ENCODE assay signal across 8 cellular contexts in the genomic region with DNA sequence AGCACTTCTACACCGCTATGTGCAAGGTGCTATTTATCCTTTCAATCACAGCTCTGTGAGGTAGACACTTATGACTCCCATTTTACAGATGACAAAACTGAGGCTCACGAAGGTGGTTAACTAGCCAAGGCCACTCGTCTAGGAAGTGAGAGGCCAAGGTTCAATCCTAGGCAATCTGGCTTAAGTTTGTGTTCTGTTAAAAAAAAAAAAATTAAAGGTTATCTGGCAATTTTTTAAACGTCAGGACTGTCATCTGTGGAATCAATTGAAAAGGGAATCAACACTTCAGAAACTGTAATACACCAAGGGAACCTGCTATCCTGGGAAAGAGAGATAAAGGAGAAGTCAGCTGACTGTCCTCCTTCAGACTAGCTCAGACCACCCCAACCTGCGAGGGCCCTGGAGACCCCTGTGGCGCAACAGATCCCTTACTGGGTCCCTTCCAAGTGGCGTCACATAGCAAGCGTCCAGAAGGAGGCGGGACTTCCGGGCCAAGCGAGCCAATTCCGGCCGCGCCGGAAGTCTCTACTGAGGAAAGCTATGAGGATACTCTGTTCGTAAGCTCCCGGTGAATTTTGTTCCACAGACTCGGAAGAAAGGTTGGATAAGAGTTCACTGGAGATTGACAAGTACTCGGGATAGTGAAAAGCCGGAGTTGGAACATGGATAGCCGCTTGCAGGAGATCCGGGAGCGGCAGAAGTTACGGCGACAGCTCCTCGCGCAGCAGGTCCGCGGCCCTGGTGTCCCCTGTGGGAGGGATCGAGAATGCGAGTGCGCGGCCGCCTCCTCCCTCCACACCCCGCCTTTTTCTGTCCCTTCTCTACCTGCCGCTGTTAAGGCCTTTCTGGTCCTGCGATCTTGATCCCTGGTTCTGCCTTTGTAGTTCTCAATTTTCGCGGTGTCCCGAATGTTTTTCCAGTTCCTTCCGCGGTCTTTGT. TPM values are rescaled to one million over a fixed set of nuclear protein-coding genes. Genes with fewer than 3 reads are reported as not detected.
A peak's percentile ranks its signal among the peaks of the same experiment; 100 is the strongest.
DNase-seq lines count a peak whose midpoint lies in the region; ATAC-seq and TF ChIP-seq lines count a peak whose summit lies in the region.

METTL14 (plus strand) TSS at position 520 of the 939 bp plus-strand sequence; CDS start at position 663, 143 bp downstream.

- DNase-seq in NCI-H1694 (lab: John Stamatoyannopoulos, UW) = peak; percentile 77
- DNase-seq in T-helper 2 cell treated with Interferon-gamma antibody and Interleukin-4, amounts not matched to agents 5 μg/mL and 100 μg/mL, for 36 hours (ENCODE audit: low spot score) = peak; percentile 88
- DNase-seq in ascending aorta (ENCODE audit: low spot score in 2 of 2) = peak; percentile 74 to 97
- DNase-seq in hepatic stellate cell (ENCODE audit: low spot score) = peak; percentile 69
- DNase-seq in aorta = peak; percentile 93 to 97

- H3K4me1 Mint-ChIP-seq in T-helper 2 cell treated with Interferon-gamma antibody and Interleukin-4, amounts not matched to agents 5 μg/mL and 100 μg/mL, for 36 hours (ENCODE audit: low read depth) = peaks cover 22% of the 10 kb centered on the region

- WGBS in aorta, 2 donors = 4 to 5% methylated on average over 42 of the region's 42 CpGs

- H3K4me1 ChIP-seq in ascending aorta = peaks cover 0 to 10% of the 10 kb centered on the region in 2 donors
- H3K4me1 ChIP-seq in rectal smooth muscle tissue (ENCODE audit: control insufficient read depth, insufficient read depth, low read length) = peaks cover 8% of the 10 kb centered on the region
- H3K4me1 ChIP-seq in aorta (ENCODE audit: control insufficient read depth in 1 of 2, insufficient read depth in 2 of 2, low read length in 2 of 2) = peaks cover 0 to 5% of the 10 kb centered on the region in 2 donors

- peaks cover 22 to 24% of the 10 kb centered on the region in 2 donors for H3K36me3 ChIP-seq in ascending aorta
- H3K36me3 ChIP-seq in rectal smooth muscle tissue (ENCODE audit: control insufficient read depth, insufficient read depth, low read length) = peaks cover 8% of the 10 kb centered on the region
- H3K36me3 ChIP-seq in aorta (ENCODE audit: control insufficient read depth in 1 of 2, insufficient read depth in 2 of 2, low read length in 1 of 2) = no peaks in the 10 kb centered on the region

- intact Hi-C loops in ascending aorta (cut with DNase I) (loop anchor here (2.0 kb wide), 2 partner anchors 94 to 406 kb away; no protein-coding TSS in a partner anchor), aorta (cut with DNase I) (no loop called here)

- no peaks in the 10 kb centered on the region for H3K27me3 Mint-ChIP-seq in T-helper 2 cell treated with Interferon-gamma antibody and Interleukin-4, amounts not matched to agents 5 μg/mL and 100 μg/mL, for 36 hours (ENCODE audit: low read depth)

- H3K9me3 ChIP-seq in ascending aorta (no peaks in the 10 kb centered on the region), aorta (ENCODE audit: control insufficient read depth, low read length) (no peaks in the 10 kb centered on the region)

- ATAC-seq in GM18498 (IDR thresholded peaks at IDR 0.05; ENCODE audit: unreplicated experiment) (peak; percentile 99), HG02884 (IDR thresholded peaks at IDR 0.05; ENCODE audit: unreplicated experiment) (peak; percentile 98), aorta (ENCODE audit: low FRiP score) (peak; percentile 98)

- H3K27me3 ChIP-seq in ascending aorta = no peaks in the 10 kb centered on the region
- no peaks in the 10 kb centered on the region for H3K27me3 ChIP-seq in rectal smooth muscle tissue (ENCODE audit: control insufficient read depth, insufficient read depth, low read length)
- no peaks in the 10 kb centered on the region for H3K27me3 ChIP-seq in aorta (ENCODE audit: control insufficient read depth in 1 of 2, insufficient read depth in 2 of 2, low read length in 1 of 2)

- no peaks in the 10 kb centered on the region for H3K9me3 Mint-ChIP-seq in T-helper 2 cell treated with Interferon-gamma antibody and Interleukin-4, amounts not matched to agents 5 μg/mL and 100 μg/mL, for 36 hours

- peak within 1 kb of the TSS; percentile 89 for H3K9ac ChIP-seq in rectal smooth muscle tissue (ENCODE audit: low read length)

- peak within 1 kb of the TSS; percentile 81 to 82 for H3K4me3 ChIP-seq in ascending aorta
- H3K4me3 ChIP-seq in rectal smooth muscle tissue (ENCODE audit: low read length) = peak within 1 kb of the TSS; percentile 97
- peak within 1 kb of the TSS; percentile 86 to 90 for H3K4me3 ChIP-seq in aorta (ENCODE audit: low read length in 2 of 2)

- TF ChIP-seq CTCF in ascending aorta (IDR thresholded peaks at IDR 0.05) = peak in 1 of 3 experiments; percentile 5

- peaks cover 11% of the 10 kb centered on the region for H3K36me3 Mint-ChIP-seq in T-helper 2 cell treated with Interferon-gamma antibody and Interleukin-4, amounts not matched to agents 5 μg/mL and 100 μg/mL, for 36 hours (ENCODE audit: low read depth)

- peak within 1 kb of the TSS; percentile 98 for H3K4me3 Mint-ChIP-seq in T-helper 2 cell treated with Interferon-gamma antibody and Interleukin-4, amounts not matched to agents 5 μg/mL and 100 μg/mL, for 36 hours

- peak within 1 kb of the TSS; percentile 89 to 90 for H3K27ac ChIP-seq in ascending aorta
- peak within 1 kb of the TSS; percentile 93 for H3K27ac ChIP-seq in rectal smooth muscle tissue (ENCODE audit: low read depth, low read length)
- H3K27ac ChIP-seq in aorta (ENCODE audit: low read depth in 1 of 2, low read length in 2 of 2) = peak within 1 kb of the TSS; percentile 46 to 89

- peak within 1 kb of the TSS; percentile 86 for H3K27ac Mint-ChIP-seq in T-helper 2 cell treated with Interferon-gamma antibody and Interleukin-4, amounts not matched to agents 5 μg/mL and 100 μg/mL, for 36 hours

RNA-seq across cellular contexts. Expression of gene METTL14, which starts in this region (rescaled TPM):
- 2.4 TPM for total RNA-seq in ascending aorta
- total RNA-seq in aorta = 10 to 100 TPM; 43.6 to 46.2 TPM
- 10 to 100 TPM; 15.2 to 22.2 TPM for polyA plus RNA-seq in aorta

Comparison
In these comparisons a context has a peak if more than half of its experiments do, and no peak if none do; other contexts are left out.
1. Peak in every context shown above with its lines: DNase-seq, ATAC-seq, H3K4me3 ChIP-seq and H3K27ac ChIP-seq.
2. RNA of gene METTL14 (total RNA-seq): 43.6 to 46.2 TPM in aorta; 2.4 TPM in ascending aorta (single experiment); every median in the first group is over 10 times any median in the second.